20 cellular contexts compared by ENCODE assay signal in genomic region chr3:155035553-155035952, GRCh38. TPM values are rescaled to one million over a fixed set of nuclear protein-coding genes. Genes with fewer than 3 reads are reported as not detected.
DNase-seq lines count a peak whose midpoint lies in the region; TF ChIP-seq lines count a peak whose summit lies in the region.
"Had no signal": no experiment of that assay in that cellular context is flagged by ENCODE, and none has a peak within 500 bp of the region (broad histone marks: within the 10 kb centered on the region; RNA-seq: fewer than 3 reads in every experiment).

No MANE protein-coding gene starts in this region.

- TF ChIP-seq POLR2A in uterus (IDR thresholded peaks at IDR 0.05): no peak

- intact Hi-C loops in OCI-LY7 (cut with micrococcal nuclease; ENCODE audit: unreplicated experiment): no loop called here
- intact Hi-C loops in activated T-helper 1 cell treated with anti-CD3 and anti-CD28 coated beads, Interleukin-12 subunit alpha, Interleukin-12 subunit beta, Interleukin-2, Interleukin-4 antibody, amounts not matched to agents 30 ng/mL and 10 ng/mL and 1 ng/mL, durations not matched to agents 14 hours and 24 hours and 36 hours (cut with micrococcal nuclease): no loop called here
- intact Hi-C loops in MCF 10A (cut with micrococcal nuclease): no loop called here
- intact Hi-C loops in uterus (cut with DNase I; ENCODE audit: low total_unique reads): no loop called here

- H3K9me2 ChIP-seq in OCI-LY7 (ENCODE audit: insufficient read depth, low read length): no peaks in the 10 kb centered on the region

- H4K20me1 ChIP-seq in OCI-LY7 (ENCODE audit: insufficient read depth, low read length): no peaks in the 10 kb centered on the region
- no peaks in the 10 kb centered on the region for H4K20me1 ChIP-seq in osteoblast (ENCODE audit: insufficient read depth, low read length)

- H3K4me2 ChIP-seq in OCI-LY7 (ENCODE audit: low read length) (no peak overlapping the region), osteoblast (ENCODE audit: insufficient read depth, low read length) (no peak overlapping the region)
- H3K4me2 ChIP-seq: A549 had no signal

- H3K4me3 ChIP-seq in HEK293 (ENCODE audit: low read depth, low read length) (no peak overlapping the region), OCI-LY7 (ENCODE audit: low read depth, low read length, poor library complexity, severe bottlenecking) (no peak overlapping the region), osteoblast (ENCODE audit: insufficient read depth, low read length) (no peak overlapping the region), uterus (no peak overlapping the region)
- H3K4me3 ChIP-seq: A549, GM23248 had no signal

- H3K4me1 Mint-ChIP-seq in activated T-helper 1 cell treated with anti-CD3 and anti-CD28 coated beads, Interleukin-12 subunit alpha, Interleukin-12 subunit beta, Interleukin-2, Interleukin-4 antibody, amounts not matched to agents 30 ng/mL and 10 ng/mL and 1 ng/mL, durations not matched to agents 14 hours and 24 hours and 36 hours (ENCODE audit: low read depth): no peaks in the 10 kb centered on the region
- peaks cover 10% of the 10 kb centered on the region for H3K4me1 Mint-ChIP-seq in MCF 10A (ENCODE audit: insufficient read depth, unreplicated experiment)

- no peaks in the 10 kb centered on the region for H3K27me3 Mint-ChIP-seq in activated T-helper 1 cell treated with anti-CD3 and anti-CD28 coated beads, Interleukin-12 subunit alpha, Interleukin-12 subunit beta, Interleukin-2, Interleukin-4 antibody, amounts not matched to agents 30 ng/mL and 10 ng/mL and 1 ng/mL, durations not matched to agents 14 hours and 24 hours and 36 hours (ENCODE audit: insufficient read depth)
- H3K27me3 Mint-ChIP-seq in MCF 10A (ENCODE audit: insufficient read depth, unreplicated experiment): no peaks in the 10 kb centered on the region
- H3K27me3 Mint-ChIP-seq: CD4-positive, alpha-beta T cell had no signal

- no peaks in the 10 kb centered on the region for H3K9me3 Mint-ChIP-seq in activated T-helper 1 cell treated with anti-CD3 and anti-CD28 coated beads, Interleukin-12 subunit alpha, Interleukin-12 subunit beta, Interleukin-2, Interleukin-4 antibody, amounts not matched to agents 30 ng/mL and 10 ng/mL and 1 ng/mL, durations not matched to agents 14 hours and 24 hours and 36 hours
- H3K9me3 Mint-ChIP-seq in MCF 10A (ENCODE audit: unreplicated experiment): no peaks in the 10 kb centered on the region
- H3K9me3 Mint-ChIP-seq: CD4-positive, alpha-beta T cell; HFFc6 had no signal

- H3K79me2 ChIP-seq in OCI-LY7 (ENCODE audit: insufficient read depth, low read depth, low read length): no peaks in the 10 kb centered on the region
- H3K79me2 ChIP-seq in osteoblast (ENCODE audit: insufficient read depth, low read length): no peaks in the 10 kb centered on the region

- H3K9me3 ChIP-seq in HEK293 (ENCODE audit: control insufficient read depth, insufficient read depth, low read depth, low read length) (no peaks in the 10 kb centered on the region), OCI-LY7 (ENCODE audit: low read length) (peaks cover 1% of the 10 kb centered on the region; the same call in 1 of the 2 replicates), osteoblast (ENCODE audit: low read depth, low read length) (no peaks in the 10 kb centered on the region), uterus (no peaks in the 10 kb centered on the region)
- H3K9me3 ChIP-seq: A549 had no signal

- no peak overlapping the region for H3K4me3 Mint-ChIP-seq in activated T-helper 1 cell treated with anti-CD3 and anti-CD28 coated beads, Interleukin-12 subunit alpha, Interleukin-12 subunit beta, Interleukin-2, Interleukin-4 antibody, amounts not matched to agents 30 ng/mL and 10 ng/mL and 1 ng/mL, durations not matched to agents 14 hours and 24 hours and 36 hours
- no peak overlapping the region for H3K4me3 Mint-ChIP-seq in MCF 10A (ENCODE audit: unreplicated experiment)
- H3K4me3 Mint-ChIP-seq: CD4-positive, alpha-beta T cell; HFFc6 had no signal

- no peak overlapping the region for H3K27ac Mint-ChIP-seq in activated T-helper 1 cell treated with anti-CD3 and anti-CD28 coated beads, Interleukin-12 subunit alpha, Interleukin-12 subunit beta, Interleukin-2, Interleukin-4 antibody, amounts not matched to agents 30 ng/mL and 10 ng/mL and 1 ng/mL, durations not matched to agents 14 hours and 24 hours and 36 hours
- H3K27ac Mint-ChIP-seq in MCF 10A (ENCODE audit: low read depth, unreplicated experiment): no peak overlapping the region
- H3K27ac Mint-ChIP-seq: CD4-positive, alpha-beta T cell; HFFc6 had no signal

- CTCF ChIA-PET in HEK293 (lab: Yijun Ruan, JAX) (no interaction called here), OCI-LY7 (lab: Charles Lee; ENCODE audit: unreplicated experiment) (no interaction called here), MCF 10A (lab: Yijun Ruan, JAX) (no interaction called here)

- H3K27ac ChIP-seq in HEK293 (ENCODE audit: extremely low read depth, low read depth, low read length): no peak overlapping the region
- H3K27ac ChIP-seq in OCI-LY7 (ENCODE audit: low read depth, low read length, poor library complexity, severe bottlenecking): no peak overlapping the region
- H3K27ac ChIP-seq in osteoblast (ENCODE audit: low read depth, low read length): no peak overlapping the region
- H3K27ac ChIP-seq in uterus: no peak overlapping the region
- H3K27ac ChIP-seq: 22Rv1, A549, C4-2B, GM23248, HL-60 had no signal

- no peaks in the 10 kb centered on the region for H3K36me3 ChIP-seq in HEK293 (ENCODE audit: control insufficient read depth in 2 of 2, insufficient read depth in 1 of 2, low read length in 2 of 2)
- H3K36me3 ChIP-seq in OCI-LY7 (ENCODE audit: insufficient read depth, low read length): no peaks in the 10 kb centered on the region
- H3K36me3 ChIP-seq in osteoblast (ENCODE audit: insufficient read depth, low read length): no peaks in the 10 kb centered on the region
- no peaks in the 10 kb centered on the region for H3K36me3 ChIP-seq in uterus

- H3K36me3 Mint-ChIP-seq in activated T-helper 1 cell treated with anti-CD3 and anti-CD28 coated beads, Interleukin-12 subunit alpha, Interleukin-12 subunit beta, Interleukin-2, Interleukin-4 antibody, amounts not matched to agents 30 ng/mL and 10 ng/mL and 1 ng/mL, durations not matched to agents 14 hours and 24 hours and 36 hours (ENCODE audit: low read depth): no peaks in the 10 kb centered on the region
- H3K36me3 Mint-ChIP-seq in MCF 10A (ENCODE audit: insufficient read depth, unreplicated experiment): no peaks in the 10 kb centered on the region

- no peaks in the 10 kb centered on the region for H3K27me3 ChIP-seq in osteoblast (ENCODE audit: insufficient read depth, low read length)
- H3K27me3 ChIP-seq in uterus: no peaks in the 10 kb centered on the region

- H3K4me1 ChIP-seq in HEK293 (ENCODE audit: control insufficient read depth, insufficient read depth, low read length): no peaks in the 10 kb centered on the region
- no peaks in the 10 kb centered on the region for H3K4me1 ChIP-seq in OCI-LY7 (ENCODE audit: insufficient read depth, low read length, poor library complexity, severe bottlenecking)
- peaks cover 17% of the 10 kb centered on the region for H3K4me1 ChIP-seq in osteoblast (ENCODE audit: insufficient read depth, low read length)
- H3K4me1 ChIP-seq in uterus: no peaks in the 10 kb centered on the region
- H3K4me1 ChIP-seq: A549 had no signal

- TF ChIP-seq CTCF in HEK293 (tag by site-specific recombination; IDR thresholded peaks at IDR 0.05) (no peak), OCI-LY7 (conservative IDR thresholded peaks at IDR 0.05; ENCODE audit: low read length) (no peak), osteoblast (IDR thresholded peaks at IDR 0.05; ENCODE audit: extremely low read depth, low read depth, low read length) (no peak), MCF 10A (IDR thresholded peaks at IDR 0.05; ENCODE audit: unreplicated experiment) (no peak), uterus (IDR thresholded peaks at IDR 0.05) (no peak)

- POLR2A ChIA-PET in HEK293 (lab: Yijun Ruan, JAX): no interaction called here
- POLR2A ChIA-PET in OCI-LY7 (lab: Charles Lee): no interaction called here
- POLR2A ChIA-PET in MCF 10A (lab: Yijun Ruan, JAX): no interaction called here

- H2AFZ ChIP-seq in OCI-LY7 (ENCODE audit: low read length): 0 out of 2 replicates have a peak overlapping the region, but pooled peaks have one; percentile 9
- H2AFZ ChIP-seq in osteoblast (ENCODE audit: low read length): peak overlapping the region; percentile 15
- H2AFZ ChIP-seq: GM23248 had no signal

- BruUV-seq in OCI-LY7 (replicated peaks; lab: Mats Ljungman, UMichigan): no TSS peak
- no TSS peak for BruUV-seq in MCF 10A (replicated peaks; lab: Mats Ljungman, UMichigan)

- no peak for DNase-seq in OCI-LY7 (ENCODE audit: low spot score)
- DNase-seq in cerebellar cortex (ENCODE audit: low spot score): peak; percentile 34
- DNase-seq in osteoblast (ENCODE audit: insufficient read length, low spot score, missing footprints): no peak
- no peak for DNase-seq in activated T-helper 1 cell treated with anti-CD3 and anti-CD28 coated beads, Interleukin-12 subunit alpha, Interleukin-12 subunit beta, Interleukin-2, Interleukin-4 antibody, amounts not matched to agents 30 ng/mL and 10 ng/mL and 1 ng/mL, durations not matched to agents 14 hours and 24 hours and 36 hours (ENCODE audit: low spot score)
- no peak for DNase-seq in MCF 10A (ENCODE audit: unreplicated experiment)
- DNase-seq in uterus: no peak
- DNase-seq in GM19238 (ENCODE audit: insufficient read length, low spot score): no peak
- DNase-seq: AML-193; CD4-positive, alpha-beta T cell; DMS153; DMS79; GF-D8; GM23248; HCEC 1CT; HFFc6 had no signal

TF ChIP-seq in HEK293, 187 proteins besides CTCF, POLR2A, EP300 and RAD21:
- TF ChIP-seq ZNF416 (tag by site-specific recombination; IDR thresholded peaks at IDR 0.05) (no peak), MYNN (tag by site-specific recombination; IDR thresholded peaks at IDR 0.05; ENCODE audit: borderline replicate concordance) (0 out of 2 replicates have a peak, but pooled peaks have one; percentile 14)
TF ChIP-seq in HEK293: peak in this region for 1.

RNA-seq across cellular contexts. Expression of gene MME, which starts 44.6 kb away (rescaled TPM):
- total RNA-seq in OCI-LY7 (2014; rRNA removed; shearing (Covaris generic)): 118 TPM in 2 replicates
- total RNA-seq in OCI-LY7 (2022) (84.4 and 117 TPM in 2 replicates), osteoblast (102 and 261 TPM in 2 replicates), MCF 10A (2022) (26.3 and 37.0 TPM in 2 replicates), uterus (10 to 100 TPM in 1 of 4 donors, 1 to 10 TPM in 3; 1.5 to 96.1 (median 4.2) TPM)
- total RNA-seq in activated T-helper 1 cell treated with anti-CD3 and anti-CD28 coated beads, Interleukin-12 subunit alpha, Interleukin-12 subunit beta, Interleukin-2, Interleukin-4 antibody, amounts not matched to agents 30 ng/mL and 10 ng/mL and 1 ng/mL, durations not matched to agents 14 hours and 24 hours and 36 hours: not detected in 2 replicates
